In genomic region chr1:27357281-27358037, GRCh38 we compare ENCODE assay signal across 1 cellular context.
A peak's percentile ranks its signal among the peaks of the same experiment; 100 is the strongest.
TF ChIP-seq lines count a peak whose summit lies in the region.

No MANE protein-coding gene starts in this region.

TF ChIP-seq in SK-N-SH, 30 proteins besides CTCF, POLR2A, EP300 and RAD21 (continued from another document):
- TF ChIP-seq PBX3 (IDR thresholded peaks at IDR 0.05): no peak
- TF ChIP-seq USF1 (IDR thresholded peaks at IDR 0.05; ENCODE audit: borderline replicate concordance, low read depth): no peak
- TF ChIP-seq TCF12 (IDR thresholded peaks at IDR 0.05): no peak
- TF ChIP-seq TEAD4 (IDR thresholded peaks at IDR 0.05; ENCODE audit: borderline replicate concordance, insufficient read depth): no peak
- TF ChIP-seq RCOR1 (IDR thresholded peaks at IDR 0.05; ENCODE audit: low read length): 0 out of 2 replicates have a peak, but pooled peaks have one; percentile 45
- TF ChIP-seq POLR2AphosphoS5 (IDR thresholded peaks at IDR 0.05; ENCODE audit: low read depth, low read length): no peak
- TF ChIP-seq MXI1 (IDR thresholded peaks at IDR 0.05; ENCODE audit: low read depth, low read length): no peak
- TF ChIP-seq RXRA (IDR thresholded peaks at IDR 0.05; ENCODE audit: borderline replicate concordance, low read depth): no peak
- TF ChIP-seq USF2 (IDR thresholded peaks at IDR 0.05; ENCODE audit: borderline replicate concordance, low read depth, low read length): no peak
- TF ChIP-seq RFX5 (IDR thresholded peaks at IDR 0.05; ENCODE audit: low read length): no peak
- TF ChIP-seq ELF1 (IDR thresholded peaks at IDR 0.05): no peak
- no peak for TF ChIP-seq IRF3 (IDR thresholded peaks at IDR 0.05; ENCODE audit: low read depth, low read length)
- TF ChIP-seq ZBTB33 (IDR thresholded peaks at IDR 0.05; ENCODE audit: borderline replicate concordance, low read depth): no peak
- TF ChIP-seq GATA2 (CRISPR knock-in tag; IDR thresholded peaks at IDR 0.05): no peak
- TF ChIP-seq SMC3 (IDR thresholded peaks at IDR 0.05; ENCODE audit: low read depth, low read length): peak; percentile 83
- no peak for TF ChIP-seq GABPA (IDR thresholded peaks at IDR 0.05; ENCODE audit: low read depth)
TF ChIP-seq in SK-N-SH: peak in this region for 3.
